Comparison of ENCODE assay signal across 12 cellular contexts in genomic region chr6:12572884-12573824, GRCh38.
DNase-seq lines count a peak whose midpoint lies in the region; ATAC-seq and TF ChIP-seq lines count a peak whose summit lies in the region.
"Had no signal": no experiment of that assay in that cellular context is flagged by ENCODE, and none has a peak within 500 bp of the region (broad histone marks: within the 10 kb centered on the region; RNA-seq: fewer than 3 reads in every experiment).

No MANE protein-coding gene starts in this region.

- H3K36me3 Mint-ChIP-seq in progenitor cell of endocrine pancreas (ENCODE audit: insufficient read depth) = no peaks in the 10 kb centered on the region

- DNase-seq in AG08395 (ENCODE audit: low spot score) = peak; percentile 88
- DNase-seq in LoVo (ENCODE audit: low spot score) = peak; percentile 53
- peak; percentile 85 to 90 for DNase-seq in cardiac fibroblast (ENCODE audit: low read depth in 2 of 2)
- no peak for DNase-seq in left colon
- DNase-seq in NCI-H2196 treated with DMSO at 0.1 percent for 48 hours (lab: John Stamatoyannopoulos, UW; ENCODE audit: unreplicated experiment) = no peak
- no peak for DNase-seq in progenitor cell of endocrine pancreas (ENCODE audit: low spot score, unreplicated experiment)
- DNase-seq in NCI-H69 (lab: John Stamatoyannopoulos, UW) = no peak
- DNase-seq: glutamatergic neuron, NCI-H146 had no signal

- no peak overlapping the region for H3K27ac Mint-ChIP-seq in progenitor cell of endocrine pancreas

- intact Hi-C loops in left colon (cut with DNase I, micrococcal nuclease) = no loop called here

- ATAC-seq in left colon (peak; percentile 82), HG02678 (IDR thresholded peaks at IDR 0.05; ENCODE audit: unreplicated experiment) (no peak)

- no peaks in the 10 kb centered on the region for H3K27me3 Mint-ChIP-seq in progenitor cell of endocrine pancreas

- TF ChIP-seq CTCF in cardiac fibroblast (IDR thresholded peaks at IDR 0.05; ENCODE audit: low read depth, low read length) = no peak
- TF ChIP-seq CTCF in progenitor cell of endocrine pancreas (IDR thresholded peaks at IDR 0.05; ENCODE audit: unreplicated experiment) = no peak

- H3K4me3 Mint-ChIP-seq in progenitor cell of endocrine pancreas (ENCODE audit: low read depth) = no peak overlapping the region

- no peaks in the 10 kb centered on the region for H3K9me3 Mint-ChIP-seq in progenitor cell of endocrine pancreas (ENCODE audit: low read depth)

- H3K4me3 ChIP-seq in cardiac fibroblast (replicated peaks in 1 of 2; ENCODE audit: low read depth in 2 of 2, low read length in 2 of 2) = no peak overlapping the region
- H3K4me3 ChIP-seq: BLaER1, skin epidermis had no signal

- H3K4me1 Mint-ChIP-seq in progenitor cell of endocrine pancreas (ENCODE audit: low read depth) = peaks cover 6% of the 10 kb centered on the region

Comparison
In these comparisons a context has a peak if more than half of its experiments do, and no peak if none do; other contexts are left out.
1. DNase-seq: peak in AG08395 (single experiment), LoVo (single experiment) and cardiac fibroblast (2 of 2); none in left colon (0 of 2), NCI-H2196 treated with DMSO at 0.1 percent for 48 hours (single experiment), progenitor cell of endocrine pancreas (single experiment) and NCI-H69 (single experiment).